Comparison of ENCODE assay signal across 32 cellular contexts in genomic region chr1:182245040-182245439, GRCh38.
"Had no signal": no experiment of that assay in that cellular context is flagged by ENCODE, and none has a peak within 500 bp of the region (broad histone marks: within the 10 kb centered on the region; RNA-seq: fewer than 3 reads in every experiment).

No MANE protein-coding gene starts in this region.

- FAIRE-seq: astrocyte had no signal

- H3K4me3 ChIP-seq: adrenal gland, ascending aorta, body of pancreas, breast epithelium, cardiac muscle cell had no signal

- H3K4me1 ChIP-seq: adrenal gland, ascending aorta, body of pancreas, breast epithelium had no signal

- H3K27me3 ChIP-seq: adrenal gland, ascending aorta, body of pancreas, brain microvascular endothelial cell, breast epithelium had no signal

- H3K36me3 ChIP-seq: adrenal gland, ascending aorta, brain microvascular endothelial cell, breast epithelium, cardiac muscle cell had no signal

- H3K9me3 ChIP-seq: adrenal gland, ascending aorta, body of pancreas, breast epithelium had no signal

- H3K27ac ChIP-seq: adrenal gland, ascending aorta, body of pancreas, brain microvascular endothelial cell, breast epithelium, cardiac muscle cell had no signal

- ATAC-seq: activated naive CD4-positive, alpha-beta T cell treated with anti-CD3 and anti-CD28 coated beads, Interleukin-2, amount 50 U/mL, for 72 hours; activated naive CD8-positive, alpha-beta T cell treated with anti-CD3 and anti-CD28 coated beads, Interleukin-2, amount 50 U/mL, for 24 hours; activated T-cell treated with anti-CD3 and anti-CD28 coated beads, Interleukin-2, amount 50 U/mL, for 4 hours; activated T-cell treated with anti-CD3 and anti-CD28 coated beads, Interleukin-2, amount 50 U/mL, for 72 hours; activated T-helper 17 cell treated with anti-CD3 and anti-CD28 coated beads, Interleukin-2, amount 50 U/mL, for 72 hours; body of pancreas had no signal

- DNase-seq: activated effector memory CD4-positive, alpha-beta T cell treated with anti-CD3 and anti-CD28 coated beads, Interleukin-2, amount 50 U/mL, for 16 hours; activated effector memory CD4-positive, alpha-beta T cell treated with Interleukin-2 at 50 U/mL for 16 hours; activated gamma-delta T cell; activated gamma-delta T cell treated with Interleukin-2 at 50 U/mL for 16 hours; activated naive CD4-positive, alpha-beta T cell; activated naive CD4-positive, alpha-beta T cell treated with anti-CD3 and anti-CD28 coated beads for 36 hours; activated naive CD4-positive, alpha-beta T cell treated with anti-CD3 and anti-CD28 coated beads, Interleukin-2, amount 10 ng/mL, durations not matched to agents 7 days and 5 days; activated naive CD4-positive, alpha-beta T cell treated with anti-CD3 and anti-CD28 coated beads, Interleukin-2, amount 50 U/mL, for 16 hours; activated naive CD4-positive, alpha-beta T cell treated with Interleukin-2 at 50 U/mL for 16 hours; activated naive CD8-positive, alpha-beta T cell treated with anti-CD3 and anti-CD28 coated beads for 36 hours; activated naive CD8-positive, alpha-beta T cell treated with anti-CD3 and anti-CD28 coated beads, Interleukin-2, amount 10 ng/mL, durations not matched to agents 7 days and 5 days; activated naive CD8-positive, alpha-beta T cell treated with anti-CD3 and anti-CD28 coated beads, Interleukin-2, amount 50 U/mL, for 24 hours; activated T-cell treated with anti-CD3 and anti-CD28 coated beads, Interleukin-2, amount 50 U/mL, for 24 hours; activated T-cell treated with anti-CD3 and anti-CD28 coated beads, Interleukin-2, amount 50 U/mL, for 4 hours; activated T-cell treated with anti-CD3 and anti-CD28 coated beads, Interleukin-2, amount 50 U/mL, for 48 hours; activated T-cell treated with anti-CD3 and anti-CD28 coated beads, Interleukin-2, amount 50 U/mL, for 72 hours; adrenal gland; amniotic stem cell; amygdala; anterior cingulate cortex; aorta; body of pancreas; brain microvascular endothelial cell; caudate nucleus; central memory CD4-positive, alpha-beta T cell; cerebellar nuclear complex had no signal
